In genomic region chr11:8826145-8826786, GRCh38 we compare ENCODE assay signal across 1 cellular context.
TF ChIP-seq lines count a peak whose summit lies in the region.

No MANE protein-coding gene starts in this region.

TF ChIP-seq in SK-N-SH, 30 proteins besides CTCF, POLR2A, EP300 and RAD21 (continued from another document):
- TF ChIP-seq IRF3 (IDR thresholded peaks at IDR 0.05; ENCODE audit: low read depth, low read length) (no peak), TAF1 (IDR thresholded peaks at IDR 0.05; ENCODE audit: borderline replicate concordance, low read depth, low read length) (no peak), SIN3A (IDR thresholded peaks at IDR 0.05; ENCODE audit: borderline replicate concordance, low read depth, low read length) (no peak), RXRA (IDR thresholded peaks at IDR 0.05; ENCODE audit: borderline replicate concordance, low read depth) (no peak), FOSL2 (IDR thresholded peaks at IDR 0.05; ENCODE audit: borderline replicate concordance, low read depth) (peak; percentile 63; the same call in 1 of the 2 replicates), SMC3 (IDR thresholded peaks at IDR 0.05; ENCODE audit: low read depth, low read length) (no peak), YY1 (IDR thresholded peaks at IDR 0.05; ENCODE audit: low read depth) (peak; percentile 76; the same call in 1 of the 2 replicates), FOXJ3 (CRISPR knock-in tag; IDR thresholded peaks at IDR 0.05) (no peak), ELF1 (IDR thresholded peaks at IDR 0.05) (no peak)
